ENCODE assay signal across 1 cellular context in genomic region chr13:114161644-114162532, GRCh38.
TF ChIP-seq lines count a peak whose summit lies in the region.

No MANE protein-coding gene starts in this region.

TF ChIP-seq in HepG2, 621 proteins besides CTCF, POLR2A, EP300 and RAD21 (continued from another document and continues in another):
- TF ChIP-seq CSRNP2 (CRISPR knock-in tag; conservative IDR thresholded peaks at IDR 0.05; ENCODE audit: low read depth) (no peak), GLMP (CRISPR knock-in tag; IDR thresholded peaks at IDR 0.05; ENCODE audit: borderline replicate concordance) (no peak), ZNF772 (CRISPR knock-in tag; IDR thresholded peaks at IDR 0.05) (0 out of 2 replicates have a peak, but pooled peaks have one; percentile 30), TFAP4 (IDR thresholded peaks at IDR 0.05; ENCODE audit: borderline replicate concordance, low read depth) (peak; percentile 53; the same call in 1 of the 2 replicates), GMEB1 (CRISPR knock-in tag; IDR thresholded peaks at IDR 0.05; ENCODE audit: borderline replicate concordance) (no peak), ZNF652 (CRISPR knock-in tag; IDR thresholded peaks at IDR 0.05; ENCODE audit: borderline replicate concordance, low read depth) (no peak), ELF1 (CRISPR knock-in tag; IDR thresholded peaks at IDR 0.05) (no peak), REPIN1 (CRISPR knock-in tag; IDR thresholded peaks at IDR 0.05; ENCODE audit: borderline replicate concordance, low read depth) (peak; percentile 69; the same call in 1 of the 2 replicates), MLXIP (CRISPR knock-in tag; IDR thresholded peaks at IDR 0.05; ENCODE audit: borderline replicate concordance) (no peak), HOXA3 (CRISPR knock-in tag; IDR thresholded peaks at IDR 0.05) (peak; percentile 67; the same call in 1 of the 2 replicates), SOX6 (IDR thresholded peaks at IDR 0.05) (no peak), SOX6 (CRISPR knock-in tag; IDR thresholded peaks at IDR 0.05) (peak; percentile 63), HNF4A (CRISPR knock-in tag; IDR thresholded peaks at IDR 0.05) (peak; percentile 64), ZNF331 (CRISPR knock-in tag; IDR thresholded peaks at IDR 0.05) (0 out of 2 replicates have a peak, but pooled peaks have one; percentile 36), GMEB2 (CRISPR knock-in tag; IDR thresholded peaks at IDR 0.05; ENCODE audit: low read depth) (no peak), ETV6 (CRISPR knock-in tag; conservative IDR thresholded peaks at IDR 0.05) (no peak), ETS1 (CRISPR knock-in tag; IDR thresholded peaks at IDR 0.05) (no peak), ARID2 (CRISPR knock-in tag; IDR thresholded peaks at IDR 0.05; ENCODE audit: borderline replicate concordance) (no peak), POGK (CRISPR knock-in tag; conservative IDR thresholded peaks at IDR 0.05) (no peak), SMARCE1 (IDR thresholded peaks at IDR 0.05; ENCODE audit: borderline replicate concordance) (no peak), JUN (CRISPR knock-in tag; IDR thresholded peaks at IDR 0.05) (no peak), MAX (IDR thresholded peaks at IDR 0.05) (peak; percentile 43; the same call in 1 of the 2 replicates), TCF12 (IDR thresholded peaks at IDR 0.05) (no peak), TCF12 (CRISPR knock-in tag; IDR thresholded peaks at IDR 0.05) (no peak), RFX5 (IDR thresholded peaks at IDR 0.05; ENCODE audit: low read depth, low read length) (no peak), MXD3 (CRISPR knock-in tag; IDR thresholded peaks at IDR 0.05) (no peak), PRPF4 (IDR thresholded peaks at IDR 0.05; ENCODE audit: low read depth, low read length, poor library complexity, severe bottlenecking) (no peak), YEATS2 (CRISPR knock-in tag; IDR thresholded peaks at IDR 0.05; ENCODE audit: borderline replicate concordance) (no peak), ZBTB42 (CRISPR knock-in tag; IDR thresholded peaks at IDR 0.05) (no peak), AKAP8 (CRISPR knock-in tag; IDR thresholded peaks at IDR 0.05) (no peak), ZNF619 (CRISPR knock-in tag; IDR thresholded peaks at IDR 0.05) (no peak), TFDP2 (CRISPR knock-in tag; IDR thresholded peaks at IDR 0.05) (peak; percentile 24; the same call in 1 of the 2 replicates), NFKBIZ (CRISPR knock-in tag; IDR thresholded peaks at IDR 0.05) (no peak), ZNF350 (CRISPR knock-in tag; IDR thresholded peaks at IDR 0.05; ENCODE audit: borderline replicate concordance, low read depth) (0 out of 2 replicates have a peak, but pooled peaks have one; percentile 26), ZBTB33 (CRISPR knock-in tag; IDR thresholded peaks at IDR 0.05) (no peak), ZNF251 (CRISPR knock-in tag; IDR thresholded peaks at IDR 0.05) (no peak), ZNF232 (CRISPR knock-in tag; IDR thresholded peaks at IDR 0.05; ENCODE audit: borderline replicate concordance) (peak; percentile 56; the same call in 1 of the 2 replicates), ZBTB39 (CRISPR knock-in tag; IDR thresholded peaks at IDR 0.05) (no peak), CREM (IDR thresholded peaks at IDR 0.05) (peak; percentile 30; the same call in 1 of the 2 replicates), CREM (CRISPR knock-in tag; IDR thresholded peaks at IDR 0.05) (no peak), GFI1 (CRISPR knock-in tag; IDR thresholded peaks at IDR 0.05; ENCODE audit: borderline replicate concordance) (0 out of 2 replicates have a peak, but pooled peaks have one; percentile 26), ZNF788 (CRISPR knock-in tag; IDR thresholded peaks at IDR 0.05; ENCODE audit: borderline replicate concordance) (peak; percentile 54; the same call in 1 of the 2 replicates), MATR3 (CRISPR knock-in tag; IDR thresholded peaks at IDR 0.05) (no peak)
